In the genomic region with DNA sequence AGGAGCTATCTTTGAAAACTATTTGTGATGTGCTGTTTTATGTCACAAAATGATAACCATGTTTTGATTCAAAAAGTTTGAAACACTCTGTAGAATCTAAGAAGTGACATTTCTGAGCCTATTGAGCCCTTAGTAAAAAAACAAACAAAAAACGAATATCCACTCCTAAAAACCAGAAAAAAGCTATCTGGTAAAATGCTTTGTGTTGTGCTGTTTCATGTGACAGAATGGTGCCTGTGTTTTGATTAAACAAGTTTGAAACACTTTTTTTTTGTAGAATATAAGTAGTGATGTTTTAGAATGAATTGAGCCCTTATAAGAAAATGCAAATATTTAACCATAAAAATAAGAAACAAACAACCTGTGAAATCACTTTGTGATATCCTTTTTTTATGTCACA, we compare ENCODE assay signal across 9 cellular contexts.
"Had no signal": no experiment of that assay in that cellular context is flagged by ENCODE, and none has a peak within 500 bp of the region (broad histone marks: within the 10 kb centered on the region; RNA-seq: fewer than 3 reads in every experiment).

No MANE protein-coding gene starts in this region.

- H3K27ac ChIP-seq: HL-60 had no signal

- H3K4me3 ChIP-seq: GM23338 had no signal

- DNase-seq: H9, HCEC 1CT, HFFc6, KG1 had no signal

- FAIRE-seq: H1, H54, HepG2 had no signal

- H3K4me2 ChIP-seq: GM23338 had no signal

- ATAC-seq: GM23338, HepG2 had no signal
